Comparison of ENCODE assay signal across 12 cellular contexts in genomic region chr2:47354013-47354816, GRCh38. TPM values are rescaled to one million over a fixed set of nuclear protein-coding genes. Genes with fewer than 3 reads are reported as not detected.
DNase-seq lines count a peak whose midpoint lies in the region; ATAC-seq and TF ChIP-seq lines count a peak whose summit lies in the region.
"Had no signal": no experiment of that assay in that cellular context is flagged by ENCODE, and none has a peak within 500 bp of the region (broad histone marks: within the 10 kb centered on the region; RNA-seq: fewer than 3 reads in every experiment).

No MANE protein-coding gene starts in this region.

- peak overlapping the region; percentile 89 for H3K27ac ChIP-seq in hepatocyte
- peak overlapping the region; percentile 27 to 76 (median 64) for H3K27ac ChIP-seq in spleen
- no peak overlapping the region for H3K27ac ChIP-seq in prostate gland
- H3K27ac ChIP-seq: ovary had no signal

- peaks cover 13% of the 10 kb centered on the region for H3K4me1 ChIP-seq in hepatocyte (ENCODE audit: insufficient read depth)
- H3K4me1 ChIP-seq in spleen, result peaks cover 0 to 5% (median 0%) of the 10 kb centered on the region in 6 donors
- peaks cover 3% of the 10 kb centered on the region for H3K4me1 ChIP-seq in prostate gland (replicated peaks)
- H3K4me1 ChIP-seq: tibial nerve had no signal

- H3K27me3 ChIP-seq in hepatocyte, result no peaks in the 10 kb centered on the region
- no peaks in the 10 kb centered on the region for H3K27me3 ChIP-seq in spleen (replicated peaks in 1 of 7)
- no peaks in the 10 kb centered on the region for H3K27me3 ChIP-seq in prostate gland (replicated peaks; ENCODE audit: insufficient read depth)
- H3K27me3 ChIP-seq: ovary, tibial nerve had no signal

- peak; percentile 48 for DNase-seq in HFF-Myc (ENCODE audit: extremely low read depth, low read depth)
- DNase-seq in SW480 (ENCODE audit: low spot score), result peak; percentile 93
- DNase-seq in hepatocyte (ENCODE audit: low spot score), result peak; percentile 65
- peak; percentile 55 for DNase-seq in spleen
- no peak for DNase-seq in omental fat pad (ENCODE audit: low spot score)
- no peak for DNase-seq in prostate gland (ENCODE audit: low spot score)
- no peak for DNase-seq in activated CD4-positive, alpha-beta T cell treated with anti-CD3 and anti-CD28 coated beads, Interleukin-2, amount 50 U/mL, for 4 hours
- DNase-seq in activated CD8-positive, alpha-beta memory T cell treated with anti-CD3 and anti-CD28 coated beads, Interleukin-2, amount 50 U/mL, for 48 hours, result no peak
- DNase-seq: activated B cell treated with CpG ODN at 0.5 μM for 24 hours, NCI-H1436, ovary had no signal

- ATAC-seq in omental fat pad (ENCODE audit: low FRiP score), result no peak

- H3K9me2 ChIP-seq in hepatocyte (replicated peaks; ENCODE audit: insufficient read depth), result no peaks in the 10 kb centered on the region

- no peak overlapping the region for H3K4me3 ChIP-seq in HFF-Myc (replicated peaks; ENCODE audit: low read depth, low read length)
- H3K4me3 ChIP-seq in hepatocyte, result no peak overlapping the region
- no peak overlapping the region for H3K4me3 ChIP-seq in spleen
- no peak overlapping the region for H3K4me3 ChIP-seq in prostate gland
- H3K4me3 ChIP-seq: ovary, tibial nerve had no signal

- intact Hi-C loops in spleen (cut with DNase I; ENCODE audit: low total_unique reads), result no loop called here
- intact Hi-C loops in prostate gland (cut with DNase I), result no loop called here

- H4K20me1 ChIP-seq in hepatocyte (ENCODE audit: insufficient read depth, poor library complexity, severe bottlenecking), result no peaks in the 10 kb centered on the region

- 63% methylated on average over 11 of the region's 11 CpGs for WGBS in hepatocyte (ENCODE audit: low lambda C conversion rate, missing lambda C conversion rate)
- 76 to 86% (median 81%) methylated on average over 11 of the region's 11 CpGs for WGBS in spleen, 5 donors
- 71% methylated on average over 11 of the region's 11 CpGs for WGBS in prostate gland

- TF ChIP-seq POLR2A in spleen (IDR thresholded peaks at IDR 0.05) (no peak), prostate gland (IDR thresholded peaks at IDR 0.05) (no peak)

- H3K4me2 ChIP-seq in hepatocyte, result no peak overlapping the region

- H3K36me3 ChIP-seq in hepatocyte (replicated peaks; ENCODE audit: insufficient read depth, low read depth), result no peaks in the 10 kb centered on the region
- H3K36me3 ChIP-seq in spleen, result no peaks in the 10 kb centered on the region
- no peaks in the 10 kb centered on the region for H3K36me3 ChIP-seq in prostate gland
- H3K36me3 ChIP-seq: ovary, tibial nerve had no signal

- no peaks in the 10 kb centered on the region for H3K79me2 ChIP-seq in hepatocyte

- H3K9me3 ChIP-seq in hepatocyte (ENCODE audit: low read depth) (no peaks in the 10 kb centered on the region), spleen (no peaks in the 10 kb centered on the region), prostate gland (no peaks in the 10 kb centered on the region)
- H3K9me3 ChIP-seq: ovary, tibial nerve had no signal

- H2AFZ ChIP-seq in hepatocyte, result no peak overlapping the region

- TF ChIP-seq CTCF in HFF-Myc (IDR thresholded peaks at IDR 0.05; ENCODE audit: low read depth, low read length, missing control alignments) (no peak), hepatocyte (IDR thresholded peaks at IDR 0.05; ENCODE audit: poor library complexity) (no peak), spleen (IDR thresholded peaks at IDR 0.05 in 8 of 11, conservative IDR thresholded peaks at IDR 0.05 in 3 of 11) (no peak), omental fat pad (IDR thresholded peaks at IDR 0.05) (no peak), prostate gland (IDR thresholded peaks at IDR 0.05) (no peak)

RNA-seq across cellular contexts. Expression of gene EPCAM, which starts 14.9 kb away (rescaled TPM):
- total RNA-seq in hepatocyte (390 and 442 TPM in 2 replicates), spleen (1 to 10 TPM in 4 of 7 donors, under 1 TPM in 2, not detected in 1; 0.72 to 2.7 (median 1.5) TPM), omental fat pad (under 1 TPM in 1 of 4 donors, not detected in 3; 0.46 TPM), prostate gland (10 to 100 TPM; 38.8 to 59.9 TPM)
- polyA plus RNA-seq in hepatocyte (521 and 613 TPM in 2 replicates), spleen (under 1 TPM; 0.59 to 0.96 (median 0.67) TPM)
- total RNA-seq: activated B cell treated with CpG ODN at 0.5 μM for 24 hours had no signal

RNA-seq across cellular contexts. Expression of gene MSH2, which starts 48.7 kb away (rescaled TPM):
- total RNA-seq in hepatocyte, result 26.1 and 27.7 TPM in 2 replicates
- polyA plus RNA-seq in hepatocyte, result 13.1 and 20.8 TPM in 2 replicates
- 10 to 100 TPM; 14.8 to 19.4 (median 16.3) TPM for total RNA-seq in spleen
- polyA plus RNA-seq in spleen, result 10 to 100 TPM in 2 of 3 donors, 1 to 10 TPM in 1; 7.1 to 12.1 (median 11.5) TPM
- total RNA-seq in omental fat pad, result 10 to 100 TPM in 1 of 4 donors, 1 to 10 TPM in 3; 5.2 to 11.2 (median 7.0) TPM
- 10 to 100 TPM; 14.0 to 17.9 TPM for total RNA-seq in prostate gland

Comparison
In these comparisons a context has a peak if more than half of its experiments do, and no peak if none do; other contexts are left out.
1. DNase-seq: peak in HFF-Myc (single experiment), SW480 (single experiment), hepatocyte (single experiment) and spleen (single experiment); none in omental fat pad (single experiment), prostate gland (single experiment), activated CD4-positive, alpha-beta T cell treated with anti-CD3 and anti-CD28 coated beads, Interleukin-2, amount 50 U/mL, for 4 hours (0 of 2) and activated CD8-positive, alpha-beta memory T cell treated with anti-CD3 and anti-CD28 coated beads, Interleukin-2, amount 50 U/mL, for 48 hours (single experiment).
2. H3K27ac ChIP-seq: peak in hepatocyte (single experiment) and spleen (8 of 8); none in prostate gland (0 of 2).
3. RNA of gene EPCAM, which starts 14.9 kb away (total RNA-seq): 390 to 442 TPM in hepatocyte and 38.8 to 59.9 TPM in prostate gland; 0.72 to 2.7 TPM in spleen and 0.46 TPM in omental fat pad; every median in the first group is over 10 times any median in the second.